Comparison of ENCODE assay signal across 1 cellular context in the genomic region with DNA sequence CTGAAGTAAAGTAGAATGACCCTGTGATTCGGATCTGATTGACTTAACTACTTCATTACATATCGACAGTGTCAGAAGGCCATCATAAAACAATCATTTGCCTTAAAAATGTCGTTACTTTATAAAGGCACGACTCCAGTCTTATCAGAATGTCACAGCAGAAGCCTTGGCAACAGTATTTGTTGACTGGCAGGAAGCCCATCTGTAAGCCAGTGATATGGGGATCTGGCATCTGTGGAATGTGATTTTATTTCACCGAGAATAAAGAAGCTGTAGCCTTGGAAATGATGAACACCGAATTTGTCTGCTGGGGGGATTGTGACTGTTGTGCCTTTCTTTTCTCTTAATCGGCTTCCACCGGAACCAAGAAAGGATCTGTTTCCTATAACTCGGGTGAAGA.
A peak's percentile ranks its signal among the peaks of the same experiment; 100 is the strongest.
TF ChIP-seq lines count a peak whose summit lies in the region.

No MANE protein-coding gene starts in this region.

TF ChIP-seq in H1, 55 proteins besides CTCF, POLR2A, EP300 and RAD21:
- TF ChIP-seq TEAD4 (IDR thresholded peaks at IDR 0.05; ENCODE audit: low read depth, low read length) (peak; percentile 65; the same call in 1 of the 2 replicates), CEBPB (IDR thresholded peaks at IDR 0.05; ENCODE audit: low read depth, low read length) (no peak)
